Comparison of ENCODE assay signal across 24 cellular contexts in the genomic region with DNA sequence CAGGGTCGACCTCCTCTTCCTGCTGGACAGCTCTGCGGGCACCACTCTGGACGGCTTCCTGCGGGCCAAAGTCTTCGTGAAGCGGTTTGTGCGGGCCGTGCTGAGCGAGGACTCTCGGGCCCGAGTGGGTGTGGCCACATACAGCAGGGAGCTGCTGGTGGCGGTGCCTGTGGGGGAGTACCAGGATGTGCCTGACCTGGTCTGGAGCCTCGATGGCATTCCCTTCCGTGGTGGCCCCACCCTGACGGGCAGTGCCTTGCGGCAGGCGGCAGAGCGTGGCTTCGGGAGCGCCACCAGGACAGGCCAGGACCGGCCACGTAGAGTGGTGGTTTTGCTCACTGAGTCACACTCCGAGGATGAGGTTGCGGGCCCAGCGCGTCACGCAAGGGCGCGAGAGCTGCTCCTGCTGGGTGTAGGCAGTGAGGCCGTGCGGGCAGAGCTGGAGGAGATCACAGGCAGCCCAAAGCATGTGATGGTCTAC. TPM values are rescaled to one million over a fixed set of nuclear protein-coding genes. Genes with fewer than 3 reads are reported as not detected.
DNase-seq lines count a peak whose midpoint lies in the region; ATAC-seq and TF ChIP-seq lines count a peak whose summit lies in the region.
"Had no signal": no experiment of that assay in that cellular context is flagged by ENCODE, and none has a peak within 500 bp of the region (broad histone marks: within the 10 kb centered on the region; RNA-seq: fewer than 3 reads in every experiment).

No MANE protein-coding gene starts in this region.

- no CpG with 5 or more reads among the region's 31 CpGs for WGBS in neuronal stem cell (ENCODE audit: extremely low coverage in 2 of 2, insufficient read length in 2 of 2, insufficient replicate concordance in 1 of 2), 2 donors
- 76 to 83% methylated on average over 22 to 31 of the region's 31 CpGs for whole genome bisulfite sequencing in tibial nerve, 2 donors

- no peaks in the 10 kb centered on the region for H3K4me1 Mint-ChIP-seq in stimulated activated naive CD8-positive, alpha-beta T cell treated with anti-CD3 and anti-CD28 coated beads, Interleukin-15, amount 100 ng/mL, for 72 hours
- no peaks in the 10 kb centered on the region for H3K4me1 Mint-ChIP-seq in activated naive CD8-positive, alpha-beta T cell treated with anti-CD3 and anti-CD28 coated beads, Interleukin-2, amount 50 U/mL, for 24 hours
- H3K4me1 Mint-ChIP-seq: CD4-positive, CD25-positive, alpha-beta regulatory T cell had no signal

- no peak for TF ChIP-seq EP300 in tibial nerve (IDR thresholded peaks at IDR 0.05)

- peak overlapping the region; percentile 7 for H2BK12ac ChIP-seq in neuronal stem cell (ENCODE audit: low read length)

- H3K23ac ChIP-seq in neuronal stem cell (ENCODE audit: low read depth, low read length, poor library complexity) = peak overlapping the region; percentile 82

- H3K4me1 ChIP-seq in neuronal stem cell (ENCODE audit: control insufficient read depth in 2 of 2, insufficient read depth in 1 of 2, low read depth in 1 of 2, low read length in 2 of 2) = peaks cover 0 to 1% of the 10 kb centered on the region in 2 donors
- H3K4me1 ChIP-seq in upper lobe of right lung = no peaks in the 10 kb centered on the region
- peaks cover 0 to 28% (median 0%) of the 10 kb centered on the region in 4 donors for H3K4me1 ChIP-seq in tibial nerve
- H3K4me1 ChIP-seq: BE2C had no signal

- no peak overlapping the region for H2AFZ ChIP-seq in neuronal stem cell (ENCODE audit: low read length)

- DNase-seq in stimulated activated naive CD8-positive, alpha-beta T cell treated with anti-CD3 and anti-CD28 coated beads, Interleukin-15, amount 100 ng/mL, for 72 hours = no peak
- DNase-seq in stimulated activated naive CD8-positive, alpha-beta T cell treated with anti-CD3 and anti-CD28 coated beads, Interleukin-15, Interleukin-2, amounts not matched to agents 100 U/mL and 50 U/mL, for 24 hours = no peak
- DNase-seq in islet precursor cell (peak; percentile 57), neuronal stem cell (ENCODE audit: low spot score) (no peak), upper lobe of right lung (peak; percentile 63), HK-2 (ENCODE audit: unreplicated experiment) (no peak), tibial nerve (ENCODE audit: low spot score in 2 of 2) (no peak)
- DNase-seq in activated naive CD8-positive, alpha-beta T cell treated with anti-CD3 and anti-CD28 coated beads, Interleukin-2, amount 50 U/mL, for 24 hours = no peak
- DNase-seq: BE2C; CD4-positive, CD25-positive, alpha-beta regulatory T cell; COR-L47; DMS153; HFFc6; NCI-H1417 treated with DMSO at 0.1 percent for 48 hours; NCI-H1930; NCI-H2171; NCI-H526; PC-3; SIG-M5 had no signal

- H3K27ac Mint-ChIP-seq in stimulated activated naive CD8-positive, alpha-beta T cell treated with anti-CD3 and anti-CD28 coated beads, Interleukin-15, amount 100 ng/mL, for 72 hours = no peak overlapping the region
- H3K27ac Mint-ChIP-seq in activated naive CD8-positive, alpha-beta T cell treated with anti-CD3 and anti-CD28 coated beads, Interleukin-2, amount 50 U/mL, for 24 hours = no peak overlapping the region
- H3K27ac Mint-ChIP-seq: HFFc6 had no signal

- peak overlapping the region; percentile 52 for H2AK5ac ChIP-seq in neuronal stem cell (ENCODE audit: low read depth, low read length)

- TF ChIP-seq POLR2A in tibial nerve (IDR thresholded peaks at IDR 0.05) = no peak

- no peaks in the 10 kb centered on the region for H3K9me3 Mint-ChIP-seq in stimulated activated naive CD8-positive, alpha-beta T cell treated with anti-CD3 and anti-CD28 coated beads, Interleukin-15, amount 100 ng/mL, for 72 hours
- H3K9me3 Mint-ChIP-seq in activated naive CD8-positive, alpha-beta T cell treated with anti-CD3 and anti-CD28 coated beads, Interleukin-2, amount 50 U/mL, for 24 hours = no peaks in the 10 kb centered on the region
- H3K9me3 Mint-ChIP-seq: CD4-positive, CD25-positive, alpha-beta regulatory T cell; HFFc6 had no signal

- H3K9me3 ChIP-seq in neuronal stem cell (replicated peaks in 1 of 2; ENCODE audit: control insufficient read depth in 2 of 2, insufficient read depth in 1 of 2, low read depth in 1 of 2, low read length in 2 of 2) (no peaks in the 10 kb centered on the region), upper lobe of right lung (no peaks in the 10 kb centered on the region), tibial nerve (no peaks in the 10 kb centered on the region)
- H3K9me3 ChIP-seq: BE2C had no signal

- no peak overlapping the region for H4K8ac ChIP-seq in neuronal stem cell (ENCODE audit: low read depth, low read length)

- no peak overlapping the region for H3K27ac ChIP-seq in neuronal stem cell (replicated peaks; ENCODE audit: low read length)
- no peak overlapping the region for H3K27ac ChIP-seq in upper lobe of right lung
- no peak overlapping the region for H3K27ac ChIP-seq in tibial nerve
- H3K27ac ChIP-seq: RWPE1 had no signal

- no peak overlapping the region for H3K4me3 Mint-ChIP-seq in stimulated activated naive CD8-positive, alpha-beta T cell treated with anti-CD3 and anti-CD28 coated beads, Interleukin-15, amount 100 ng/mL, for 72 hours
- no peak overlapping the region for H3K4me3 Mint-ChIP-seq in activated naive CD8-positive, alpha-beta T cell treated with anti-CD3 and anti-CD28 coated beads, Interleukin-2, amount 50 U/mL, for 24 hours
- H3K4me3 Mint-ChIP-seq: CD4-positive, CD25-positive, alpha-beta regulatory T cell; HFFc6 had no signal

- peak overlapping the region; percentile 72 for H3K9ac ChIP-seq in neuronal stem cell (ENCODE audit: low read depth, low read length, poor library complexity)

- peak; percentile 13 for ATAC-seq in stimulated activated naive CD8-positive, alpha-beta T cell treated with anti-CD3 and anti-CD28 coated beads, Interleukin-15, amount 100 ng/mL, for 72 hours
- ATAC-seq in stimulated activated naive CD8-positive, alpha-beta T cell treated with anti-CD3 and anti-CD28 coated beads, Interleukin-15, Interleukin-2, amounts not matched to agents 100 U/mL and 50 U/mL, for 24 hours = no peak
- ATAC-seq in upper lobe of right lung = no peak
- ATAC-seq in activated naive CD8-positive, alpha-beta T cell treated with anti-CD3 and anti-CD28 coated beads, Interleukin-2, amount 50 U/mL, for 24 hours = no peak
- ATAC-seq: GM12878, PC-3 had no signal

- H3K4ac ChIP-seq in neuronal stem cell (ENCODE audit: low read length) = no peak overlapping the region

- no peak overlapping the region for H3K4me2 ChIP-seq in neuronal stem cell (ENCODE audit: insufficient read depth, low read length, poor library complexity, severe bottlenecking)

- intact Hi-C loops in upper lobe of right lung (cut with DNase I) = no loop called here

- H3K27me3 ChIP-seq in neuronal stem cell (ENCODE audit: control insufficient read depth in 3 of 3, insufficient read depth in 3 of 3, low read depth in 1 of 3, low read length in 3 of 3) = peaks cover 0 to 7% (median 0%) of the 10 kb centered on the region in 3 experiments
- no peaks in the 10 kb centered on the region for H3K27me3 ChIP-seq in upper lobe of right lung
- H3K27me3 ChIP-seq in tibial nerve = no peaks in the 10 kb centered on the region
- H3K27me3 ChIP-seq: BE2C had no signal

- H2BK5ac ChIP-seq in neuronal stem cell (ENCODE audit: low read length) = no peak overlapping the region

- H3K4me3 ChIP-seq in neuronal stem cell (ENCODE audit: low read length in 2 of 2) (peak overlapping the region in 1 of 2 donors; percentile 40), upper lobe of right lung (no peak overlapping the region), tibial nerve (no peak overlapping the region)
- H3K4me3 ChIP-seq: GM12878 had no signal

- H3K36me3 Mint-ChIP-seq in activated naive CD8-positive, alpha-beta T cell treated with anti-CD3 and anti-CD28 coated beads, Interleukin-2, amount 50 U/mL, for 24 hours (ENCODE audit: low read depth) = no peaks in the 10 kb centered on the region
- H3K36me3 Mint-ChIP-seq: CD4-positive, CD25-positive, alpha-beta regulatory T cell had no signal

- peak overlapping the region; percentile 9 for H2BK120ac ChIP-seq in neuronal stem cell (ENCODE audit: low read depth, low read length)

- no peak overlapping the region for H4K91ac ChIP-seq in neuronal stem cell (ENCODE audit: low read depth, low read length, poor library complexity)

- peak overlapping the region; percentile 70 for H3K18ac ChIP-seq in neuronal stem cell (ENCODE audit: low read length)

- peak overlapping the region; percentile 92 for H3K14ac ChIP-seq in neuronal stem cell (ENCODE audit: low read length)

- TF ChIP-seq CTCF in upper lobe of right lung (IDR thresholded peaks at IDR 0.05) (no peak), tibial nerve (IDR thresholded peaks at IDR 0.05) (no peak)

- H3K36me3 ChIP-seq in neuronal stem cell (replicated peaks in 1 of 2; ENCODE audit: control insufficient read depth in 2 of 2, insufficient read depth in 2 of 2, low read length in 2 of 2) (no peaks in the 10 kb centered on the region), upper lobe of right lung (no peaks in the 10 kb centered on the region), tibial nerve (peaks cover 0 to 10% (median 0%) of the 10 kb centered on the region in 3 donors)
- H3K36me3 ChIP-seq: BE2C had no signal

- H2BK15ac ChIP-seq in neuronal stem cell (ENCODE audit: low read length) = no peak overlapping the region

- no peaks in the 10 kb centered on the region for H3K27me3 Mint-ChIP-seq in stimulated activated naive CD8-positive, alpha-beta T cell treated with anti-CD3 and anti-CD28 coated beads, Interleukin-15, amount 100 ng/mL, for 72 hours
- no peaks in the 10 kb centered on the region for H3K27me3 Mint-ChIP-seq in activated naive CD8-positive, alpha-beta T cell treated with anti-CD3 and anti-CD28 coated beads, Interleukin-2, amount 50 U/mL, for 24 hours

- no peaks in the 10 kb centered on the region for H3K79me1 ChIP-seq in neuronal stem cell (ENCODE audit: low read depth, low read length)

RNA-seq across cellular contexts. Expression of a gene that starts 46.9 kb away (rescaled TPM):
- 0.08 TPM for polyA plus RNA-seq in neuronal stem cell (2013, experiment 1 of 2)
- 0.07 TPM for polyA plus RNA-seq in neuronal stem cell (2013, experiment 2 of 2)
- 15.5 TPM for total RNA-seq in upper lobe of right lung
- 1 to 10 TPM in 2 of 4 donors, under 1 TPM in 2; 0.22 to 1.6 (median 1.0) TPM for total RNA-seq in tibial nerve
- total RNA-seq: Daoy, GM12878, H4, M059J, PC-3 had no signal
- polyA plus RNA-seq: CD4-positive, CD25-positive, alpha-beta regulatory T cell had no signal

Comparison
In these comparisons a context has a peak if more than half of its experiments do, and no peak if none do; other contexts are left out.
1. DNase-seq: peak in islet precursor cell (single experiment) and upper lobe of right lung (single experiment); none in stimulated activated naive CD8-positive, alpha-beta T cell treated with anti-CD3 and anti-CD28 coated beads, Interleukin-15, amount 100 ng/mL, for 72 hours (0 of 2), stimulated activated naive CD8-positive, alpha-beta T cell treated with anti-CD3 and anti-CD28 coated beads, Interleukin-15, Interleukin-2, amounts not matched to agents 100 U/mL and 50 U/mL, for 24 hours (single experiment), neuronal stem cell (single experiment), activated naive CD8-positive, alpha-beta T cell treated with anti-CD3 and anti-CD28 coated beads, Interleukin-2, amount 50 U/mL, for 24 hours (single experiment), HK-2 (single experiment) and tibial nerve (0 of 2).